12 cellular contexts compared by ENCODE assay signal in genomic region chr7:5766321-5766761, GRCh38. TPM values are rescaled to one million over a fixed set of nuclear protein-coding genes. Genes with fewer than 3 reads are reported as not detected.
DNase-seq lines count a peak whose midpoint lies in the region; ATAC-seq and TF ChIP-seq lines count a peak whose summit lies in the region.
"Had no signal": no experiment of that assay in that cellular context is flagged by ENCODE, and none has a peak within 500 bp of the region (broad histone marks: within the 10 kb centered on the region; RNA-seq: fewer than 3 reads in every experiment).

No MANE protein-coding gene starts in this region.

- no peak for ATAC-seq in GM18502 (IDR thresholded peaks at IDR 0.05; ENCODE audit: poor library complexity, unreplicated experiment)
- no peak for ATAC-seq in GM18498 (IDR thresholded peaks at IDR 0.05; ENCODE audit: unreplicated experiment)
- ATAC-seq in GM21786 (IDR thresholded peaks at IDR 0.05; ENCODE audit: unreplicated experiment) = no peak

- H3K4me1 ChIP-seq in sigmoid colon = peaks cover 0 to 34% (median 29%) of the 10 kb centered on the region in 4 donors

- peak overlapping the region in 3 of 4 donors; percentile 18 to 43 (median 41) for H3K27ac ChIP-seq in sigmoid colon

- DNase-seq in EL = peak; percentile 85
- DNase-seq in RPMI7951 (ENCODE audit: low read depth) = peak; percentile 37
- DNase-seq in fibroblast of gingiva (ENCODE audit: low read depth) = peak; percentile 67
- no peak for DNase-seq in sigmoid colon
- no peak for DNase-seq in NCI-H2107 treated with DMSO at 0.1 percent for 48 hours (lab: John Stamatoyannopoulos, UW; ENCODE audit: unreplicated experiment)
- DNase-seq: NCI-H2107, SHP77 had no signal

- TF ChIP-seq CTCF in sigmoid colon (IDR thresholded peaks at IDR 0.05) = no peak

- no peaks in the 10 kb centered on the region for H3K9me3 ChIP-seq in sigmoid colon
- H3K9me3 ChIP-seq: adrenal gland had no signal

- no peaks in the 10 kb centered on the region for H3K36me3 ChIP-seq in sigmoid colon
- H3K36me3 ChIP-seq: adrenal gland had no signal

- TF ChIP-seq EP300 in sigmoid colon (IDR thresholded peaks at IDR 0.05) = no peak

- TF ChIP-seq POLR2A in sigmoid colon (IDR thresholded peaks at IDR 0.05) = no peak

- no peaks in the 10 kb centered on the region for H3K27me3 ChIP-seq in sigmoid colon
- H3K27me3 ChIP-seq: adrenal gland had no signal

- intact Hi-C loops in sigmoid colon (cut with DNase I) = no loop called here

- H3K4me3 ChIP-seq in sigmoid colon = no peak overlapping the region
- H3K4me3 ChIP-seq: adrenal gland, lung had no signal

- WGBS in sigmoid colon, 2 donors = 55 to 96% methylated on average over 1 of the region's 1 CpG

RNA-seq across cellular contexts. Expression of gene RNF216, which starts 15.1 kb away (rescaled TPM):
- 24.8 and 26.3 TPM in 2 replicates for total RNA-seq in RPMI7951 (2014; rRNA removed; shearing (Covaris generic))
- total RNA-seq in sigmoid colon = 10 to 100 TPM; 32.1 to 47.6 (median 39.9) TPM
- polyA plus RNA-seq in sigmoid colon = 10 to 100 TPM in 1 of 3 donors, 1 to 10 TPM in 2; 4.8 to 14.7 (median 6.0) TPM

Comparison
In these comparisons a context has a peak if more than half of its experiments do, and no peak if none do; other contexts are left out.
1. DNase-seq: peak in EL (single experiment), RPMI7951 (single experiment) and fibroblast of gingiva (single experiment); none in sigmoid colon (single experiment) and NCI-H2107 treated with DMSO at 0.1 percent for 48 hours (single experiment).